ENCODE assay signal across 8 cellular contexts in genomic region chr18:70464343-70465114, GRCh38.
DNase-seq lines count a peak whose midpoint lies in the region; ATAC-seq and TF ChIP-seq lines count a peak whose summit lies in the region.
"Had no signal": no experiment of that assay in that cellular context is flagged by ENCODE, and none has a peak within 500 bp of the region (broad histone marks: within the 10 kb centered on the region; RNA-seq: fewer than 3 reads in every experiment).

No MANE protein-coding gene starts in this region.

- H3K36me3 ChIP-seq in iPS-20b (ENCODE audit: insufficient read depth, low read depth, low read length): no peaks in the 10 kb centered on the region

- H3K4me1 Mint-ChIP-seq in T-cell: peaks cover 0 to 6% (median 4%) of the 10 kb centered on the region in 3 donors
- H3K4me1 Mint-ChIP-seq: central memory CD8-positive, alpha-beta T cell had no signal

- H3K4me3 Mint-ChIP-seq in T-cell: peak overlapping the region; percentile 43 to 76 (median 63)
- H3K4me3 Mint-ChIP-seq: central memory CD8-positive, alpha-beta T cell had no signal

- H3K27me3 Mint-ChIP-seq in T-cell: peaks cover 0 to 26% of the 10 kb centered on the region in 2 donors

- peak overlapping the region in 1 of 2 donors; percentile 17 for H3K27ac Mint-ChIP-seq in T-cell

- TF ChIP-seq CTCF in GM12865 (IDR thresholded peaks at IDR 0.05; ENCODE audit: insufficient read depth, low read depth, low read length, missing control alignments): no peak

- no peaks in the 10 kb centered on the region for H3K36me3 Mint-ChIP-seq in T-cell

- CTCF ChIA-PET in T-cell (lab: Charles Lee): no interaction called here

- no peaks in the 10 kb centered on the region for H3K9me3 ChIP-seq in iPS-20b (ENCODE audit: insufficient read depth, low read depth, low read length)

- intact Hi-C loops in sciatic nerve (cut with DNase I): no loop called here

- no peaks in the 10 kb centered on the region for H3K9me3 Mint-ChIP-seq in T-cell
- H3K9me3 Mint-ChIP-seq: central memory CD8-positive, alpha-beta T cell had no signal

- peak overlapping the region; percentile 44 for H3K4me3 ChIP-seq in GM12865 (ENCODE audit: low read depth, low read length)
- H3K4me3 ChIP-seq in iPS-20b (ENCODE audit: low read length): peak overlapping the region; percentile 64

- ATAC-seq in T-cell (replicated peaks in 1 of 4) (no peak), sciatic nerve (peak; percentile 62)

- POLR2A ChIA-PET in T-cell (lab: Charles Lee): no interaction called here

- peak overlapping the region; percentile 53 for H3K27ac ChIP-seq in caudate nucleus (ENCODE audit: low read depth, low read length)
- H3K27ac ChIP-seq in iPS-20b (ENCODE audit: low read length): no peak overlapping the region

- no peak overlapping the region for H3K9ac ChIP-seq in iPS-20b (ENCODE audit: low read depth, low read length)

- no peaks in the 10 kb centered on the region for H3K4me1 ChIP-seq in iPS-20b (ENCODE audit: insufficient read depth, low read length)

- no peaks in the 10 kb centered on the region for H3K27me3 ChIP-seq in iPS-20b (ENCODE audit: insufficient read depth, low read length)

- DNase-seq in GM12865 (ENCODE audit: low read depth): peak; percentile 59
- DNase-seq in NCI-H1092 (lab: John Stamatoyannopoulos, UW): peak; percentile 83
- DNase-seq in T-cell: peak in 19 of 34 experiments; percentile 1 to 35 (median 8)
- DNase-seq in caudate nucleus (lab: John Stamatoyannopoulos, UW): peak in 59 of 61 donors; percentile 15 to 82 (median 67)
- peak; percentile 89 for DNase-seq in sciatic nerve (ENCODE audit: low spot score)
- no peak for DNase-seq in NK-92 treated with Interleukin-12 subunit alpha and Interleukin-12 subunit beta, amount 100 ng/mL, for 24 hours (lab: John Stamatoyannopoulos, UW)
